8 cellular contexts compared by ENCODE assay signal in genomic region chr1:50774759-50775351, GRCh38.
DNase-seq lines count a peak whose midpoint lies in the region; ATAC-seq lines count a peak whose summit lies in the region.

No MANE protein-coding gene starts in this region.

- H3K27me3 ChIP-seq in trophoblast cell (ENCODE audit: insufficient read depth, low read length): no peaks in the 10 kb centered on the region

- no peak overlapping the region for H2AK5ac ChIP-seq in trophoblast cell (ENCODE audit: low read length)

- no CpG with 5 or more reads among the region's 2 CpGs for WGBS in trophoblast cell (ENCODE audit: extremely low coverage, insufficient coverage, insufficient read length)

- ATAC-seq in GM19328 (IDR thresholded peaks at IDR 0.05; ENCODE audit: unreplicated experiment): no peak

- no peak overlapping the region for H3K23ac ChIP-seq in trophoblast cell (ENCODE audit: low read length)

- no peak overlapping the region for H3K9ac ChIP-seq in trophoblast cell (ENCODE audit: low read length)

- in situ Hi-C loops in ACHN (cut with HindIII; ENCODE audit: low pct_ligation_motif_present, low pct_unique_long_range_greater_than_20kb, low sequenced_read_pairs): no loop called here

- H4K12ac ChIP-seq in trophoblast cell (ENCODE audit: low read depth, low read length): no peak overlapping the region

- H3K79me1 ChIP-seq in trophoblast cell (ENCODE audit: low read length): no peaks in the 10 kb centered on the region

- H4K8ac ChIP-seq in trophoblast cell (ENCODE audit: low read depth, low read length): no peak overlapping the region

- no peak overlapping the region for H3K4me3 ChIP-seq in trophoblast cell (ENCODE audit: low read depth, low read length)

- DNase-seq in ACHN (peak; percentile 66), GM04504 (ENCODE audit: low read depth) (peak; percentile 29), NCI-H128 (lab: John Stamatoyannopoulos, UW; ENCODE audit: unreplicated experiment) (peak; percentile 58), SW 1271 (lab: John Stamatoyannopoulos, UW) (peak; percentile 2 to 31), fibroblast of the conjunctiva (ENCODE audit: low read depth) (peak; percentile 47), trophoblast cell (peak; percentile 19 to 78), OCI-M2 (lab: John Stamatoyannopoulos, UW; ENCODE audit: unreplicated experiment) (no peak)

- no peak overlapping the region for H2BK5ac ChIP-seq in trophoblast cell (ENCODE audit: low read depth, low read length, poor library complexity)

- no peak overlapping the region for H3K4me2 ChIP-seq in trophoblast cell (ENCODE audit: low read length)

- no peak overlapping the region for H3K27ac ChIP-seq in trophoblast cell (ENCODE audit: low read depth, low read length)

- H3K18ac ChIP-seq in trophoblast cell (ENCODE audit: low read length): no peak overlapping the region

- no peaks in the 10 kb centered on the region for H3K36me3 ChIP-seq in trophoblast cell (ENCODE audit: control insufficient read depth in 1 of 2, insufficient read depth in 2 of 2, low read length in 2 of 2)

- no peaks in the 10 kb centered on the region for H3K9me3 ChIP-seq in trophoblast cell (ENCODE audit: insufficient read depth, low read depth, low read length)

- H2AFZ ChIP-seq in trophoblast cell (ENCODE audit: insufficient read depth, low read length, poor library complexity): no peak overlapping the region

- no peak overlapping the region for H3K14ac ChIP-seq in trophoblast cell (ENCODE audit: low read length)

- H3K79me2 ChIP-seq in trophoblast cell (ENCODE audit: control insufficient read depth, insufficient read depth, low read length, poor library complexity): no peaks in the 10 kb centered on the region

- no peak overlapping the region for H2BK120ac ChIP-seq in trophoblast cell (ENCODE audit: insufficient read depth, low read length, poor library complexity)

- no peak overlapping the region for H3K4ac ChIP-seq in trophoblast cell (ENCODE audit: low read depth, low read length)

- no peaks in the 10 kb centered on the region for H3K4me1 ChIP-seq in trophoblast cell (ENCODE audit: control insufficient read depth in 1 of 2, insufficient read depth in 2 of 2, low read length in 2 of 2)

- no peak overlapping the region for H2BK12ac ChIP-seq in trophoblast cell (ENCODE audit: low read length)

- no peak overlapping the region for H4K91ac ChIP-seq in trophoblast cell (ENCODE audit: low read depth, low read length)
